Comparison of ENCODE assay signal across 23 cellular contexts in genomic region chr19:28258794-28259193, GRCh38.
"Had no signal": no experiment of that assay in that cellular context is flagged by ENCODE, and none has a peak within 500 bp of the region (broad histone marks: within the 10 kb centered on the region; RNA-seq: fewer than 3 reads in every experiment).

No MANE protein-coding gene starts in this region.

- ATAC-seq: Panc1, PC-3 had no signal

- DNase-seq: KBM-7; MG63; NCI-H1092; NCI-H1105 treated with DMSO at 0.1 percent for 48 hours; NCI-H1417 treated with DMSO at 0.1 percent for 48 hours; NCI-H146; NCI-H1694 treated with DMSO at 0.1 percent for 48 hours; NCI-H1930; NCI-H2081; NCI-H2107; NCI-H2227 treated with DMSO at 0.1 percent for 48 hours; NCI-H524; NCI-H526 treated with DMSO at 0.1 percent for 48 hours; NCI-H748 treated with DMSO at 0.1 percent for 48 hours; NK-92 treated with Interleukin-12 subunit alpha and Interleukin-12 subunit beta, amount 100 ng/mL, for 24 hours; PC-3; SHP77; SK-N-SH; T-helper 1 cell had no signal

- H3K4me3 ChIP-seq: MG63 had no signal

- H3K9ac ChIP-seq: SK-N-SH had no signal

- H3K4me2 ChIP-seq: SK-N-SH had no signal

- H3K36me3 ChIP-seq: MG63 had no signal

- H3K27me3 ChIP-seq: MG63 had no signal

- H3K27ac ChIP-seq: HL-60, RWPE1 had no signal

- H3K9me3 ChIP-seq: MG63, SK-N-SH had no signal

- FAIRE-seq: HTR-8/SVneo had no signal
